Comparison of ENCODE assay signal across 15 cellular contexts in genomic region chr1:211126622-211127021, GRCh38. TPM values are rescaled to one million over a fixed set of nuclear protein-coding genes. Genes with fewer than 3 reads are reported as not detected.
"Had no signal": no experiment of that assay in that cellular context is flagged by ENCODE, and none has a peak within 500 bp of the region (broad histone marks: within the 10 kb centered on the region; RNA-seq: fewer than 3 reads in every experiment).

No MANE protein-coding gene starts in this region.

- H3K4me1 ChIP-seq: tibial nerve had no signal

- ATAC-seq: activated T-helper 17 cell treated with anti-CD3 and anti-CD28 coated beads, Interleukin-2, amount 50 U/mL, for 72 hours; left cardiac atrium; T-cell had no signal

- H3K27me3 ChIP-seq: ovary had no signal

- H3K27ac ChIP-seq: coronary artery, ovary, SK-N-MC had no signal

- H3K4me3 ChIP-seq: coronary artery, ovary, SK-N-MC, tibial nerve had no signal

- H3K36me3 ChIP-seq: ovary, tibial nerve had no signal

- H3K9me3 ChIP-seq: tibial nerve had no signal

- DNase-seq: activated CD4-positive, alpha-beta T cell treated with anti-CD3 and anti-CD28 coated beads for 48 hours; activated naive CD4-positive, alpha-beta T cell treated with anti-CD3 and anti-CD28 coated beads for 36 hours; effector CD4-positive, alpha-beta T cell; glutamatergic neuron; immature natural killer cell; left cardiac atrium; ovary; T-cell had no signal

RNA-seq across cellular contexts. Expression of gene KCNH1, which starts 7.3 kb away (rescaled TPM):
- total RNA-seq: activated naive CD4-positive, alpha-beta T cell treated with anti-CD3 and anti-CD28 coated beads for 36 hours; activated T-helper 17 cell treated with anti-CD3 and anti-CD28 coated beads, Interleukin-2, amount 50 U/mL, for 72 hours; cardiac septum; endothelial cell of umbilical vein; lung microvascular endothelial cell; T-cell had no signal
- polyA plus RNA-seq: endothelial cell of umbilical vein, immature natural killer cell, ovary had no signal
